1 cellular context compared by ENCODE assay signal in the genomic region with DNA sequence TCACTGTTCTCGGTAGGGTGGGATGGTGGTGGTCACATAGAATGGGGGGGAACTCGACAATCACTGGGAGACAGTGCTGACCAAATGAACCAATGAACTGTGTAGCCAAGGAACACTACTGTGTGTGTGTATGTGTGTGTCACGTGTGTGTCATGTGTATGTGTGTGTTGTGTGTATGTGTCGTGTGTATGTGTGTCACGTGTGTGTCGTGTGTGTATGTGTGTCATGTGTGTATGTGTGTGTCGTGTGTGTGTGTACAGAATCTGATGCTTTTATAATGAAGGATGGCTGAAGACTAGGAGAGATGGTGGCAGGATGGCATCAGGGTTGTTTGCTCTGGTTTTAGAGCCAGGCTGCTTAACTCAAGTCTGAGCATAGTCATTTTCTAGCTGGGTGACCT.
TF ChIP-seq lines count a peak whose summit lies in the region.

No MANE protein-coding gene starts in this region.

TF ChIP-seq in GM12878, 131 proteins besides CTCF, POLR2A, EP300 and RAD21 (continued from another document):
- TF ChIP-seq, protein P1, sequence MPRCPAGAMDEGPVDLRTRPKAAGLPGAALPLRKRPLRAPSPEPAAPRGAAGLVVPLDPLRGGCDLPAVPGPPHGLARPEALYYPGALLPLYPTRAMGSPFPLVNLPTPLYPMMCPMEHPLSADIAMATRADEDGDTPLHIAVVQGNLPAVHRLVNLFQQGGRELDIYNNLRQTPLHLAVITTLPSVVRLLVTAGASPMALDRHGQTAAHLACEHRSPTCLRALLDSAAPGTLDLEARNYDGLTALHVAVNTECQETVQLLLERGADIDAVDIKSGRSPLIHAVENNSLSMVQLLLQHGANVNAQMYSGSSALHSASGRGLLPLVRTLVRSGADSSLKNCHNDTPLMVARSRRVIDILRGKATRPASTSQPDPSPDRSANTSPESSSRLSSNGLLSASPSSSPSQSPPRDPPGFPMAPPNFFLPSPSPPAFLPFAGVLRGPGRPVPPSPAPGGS (IDR thresholded peaks at IDR 0.05; ENCODE audit: borderline replicate concordance, insufficient read depth, low read depth, low read length, poor library complexity, severe bottlenecking): peak; percentile 93
- TF ChIP-seq, protein P2, sequence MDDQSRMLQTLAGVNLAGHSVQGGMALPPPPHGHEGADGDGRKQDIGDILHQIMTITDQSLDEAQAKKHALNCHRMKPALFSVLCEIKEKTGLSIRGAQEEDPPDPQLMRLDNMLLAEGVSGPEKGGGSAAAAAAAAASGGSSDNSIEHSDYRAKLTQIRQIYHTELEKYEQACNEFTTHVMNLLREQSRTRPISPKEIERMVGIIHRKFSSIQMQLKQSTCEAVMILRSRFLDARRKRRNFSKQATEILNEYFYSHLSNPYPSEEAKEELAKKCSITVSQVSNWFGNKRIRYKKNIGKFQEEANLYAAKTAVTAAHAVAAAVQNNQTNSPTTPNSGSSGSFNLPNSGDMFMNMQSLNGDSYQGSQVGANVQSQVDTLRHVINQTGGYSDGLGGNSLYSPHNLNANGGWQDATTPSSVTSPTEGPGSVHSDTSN (IDR thresholded peaks at IDR 0.05; ENCODE audit: insufficient replicate concordance, low read depth, low read length): peak; percentile 36
TF ChIP-seq in GM12878: peak in this region for 5.
